ENCODE assay signal across 23 cellular contexts in genomic region chr13:106873810-106874209, GRCh38.
A peak's percentile ranks its signal among the peaks of the same experiment; 100 is the strongest.
DNase-seq lines count a peak whose midpoint lies in the region; ATAC-seq, FAIRE-seq and TF ChIP-seq lines count a peak whose summit lies in the region.
"Had no signal": no experiment of that assay in that cellular context is flagged by ENCODE, and none has a peak within 500 bp of the region (broad histone marks: within the 10 kb centered on the region; RNA-seq: fewer than 3 reads in every experiment).

No MANE protein-coding gene starts in this region.

- H3K4me2 ChIP-seq in HepG2 (ENCODE audit: low read depth, low read length): no peak overlapping the region
- H3K4me2 ChIP-seq: PC-9 had no signal

- TF ChIP-seq EP300 in HepG2 (IDR thresholded peaks at IDR 0.05; ENCODE audit: low read depth in 2 of 2, low read length in 2 of 2): no peak
- no peak for TF ChIP-seq EP300 in HepG2 (CRISPR knock-in tag; IDR thresholded peaks at IDR 0.05; ENCODE audit: borderline replicate concordance)

- WGBS in liver: 47% methylated on average over 1 of the region's 1 CpG
- WGBS in HepG2 (ENCODE audit: low lambda C conversion rate): 0% methylated on average over 1 of the region's 1 CpG
- 18 to 60% (median 23%) methylated on average over 1 of the region's 1 CpG for WGBS in psoas muscle, 3 donors

- no peak overlapping the region for H3K4me3 Mint-ChIP-seq in MCF 10A (ENCODE audit: unreplicated experiment)
- H3K4me3 Mint-ChIP-seq: B cell; CD14-positive monocyte; CD8-positive, alpha-beta memory T cell had no signal

- no peaks in the 10 kb centered on the region for H3K27me3 ChIP-seq in breast epithelium
- H3K27me3 ChIP-seq in liver (ENCODE audit: control insufficient read depth in 4 of 4, insufficient read depth in 4 of 4, low read length in 3 of 4): peaks cover 0 to 3% (median 0%) of the 10 kb centered on the region in 4 donors
- no peaks in the 10 kb centered on the region for H3K27me3 ChIP-seq in HepG2 (ENCODE audit: control insufficient read depth in 1 of 2, insufficient read depth in 2 of 2, low read length in 2 of 2)
- H3K27me3 ChIP-seq in psoas muscle (ENCODE audit: insufficient read depth in 3 of 3, low read length in 2 of 3): no peaks in the 10 kb centered on the region

- no peak overlapping the region for H3K9ac ChIP-seq in liver (ENCODE audit: low read depth in 1 of 2, low read length in 2 of 2)
- no peak overlapping the region for H3K9ac ChIP-seq in HepG2 (ENCODE audit: insufficient read depth, low read depth, low read length)

- CTCF ChIA-PET in MCF 10A (lab: Yijun Ruan, JAX): no interaction called here
- CTCF ChIA-PET in HepG2 (lab: Yijun Ruan, JAX; ENCODE audit: low intra/inter-chr PET ratio, low total read pairs): no interaction called here

- H3K4me3 ChIP-seq in breast epithelium (no peak overlapping the region), liver (ENCODE audit: low read depth in 1 of 3, low read length in 3 of 3) (no peak overlapping the region), HepG2 (replicated peaks in 1 of 3; ENCODE audit: insufficient read depth in 1 of 3, low read depth in 2 of 3, low read length in 3 of 3) (no peak overlapping the region), psoas muscle (no peak overlapping the region)
- H3K4me3 ChIP-seq: PC-9 had no signal

- H3K36me3 Mint-ChIP-seq in MCF 10A (ENCODE audit: insufficient read depth, unreplicated experiment): no peaks in the 10 kb centered on the region
- H3K36me3 Mint-ChIP-seq: CD14-positive monocyte; CD8-positive, alpha-beta memory T cell had no signal

- DNase-seq in breast epithelium (ENCODE audit: low spot score in 2 of 2) (no peak), MCF 10A (ENCODE audit: unreplicated experiment) (no peak), HepG2 (ENCODE audit: low spot score) (no peak), psoas muscle (no peak), D341Med (ENCODE audit: low spot score) (no peak), NCI-H1105 treated with DMSO at 0.1 percent for 48 hours (lab: John Stamatoyannopoulos, UW) (no peak), Kasumi-1 (lab: John Stamatoyannopoulos, UW) (no peak)
- DNase-seq: CD8-positive, alpha-beta memory T cell; DMS79 treated with DMSO at 0.1 percent for 48 hours; Karpas-422; NCI-H1417; NCI-H1694; NCI-H2029 treated with DMSO at 0.1 percent for 48 hours; NCI-H2227 treated with DMSO at 0.1 percent for 48 hours; NCI-H526 treated with DMSO at 0.1 percent for 48 hours; PC-9; SHP77 had no signal

- no peaks in the 10 kb centered on the region for H4K20me1 ChIP-seq in HepG2 (ENCODE audit: insufficient read depth, low read length)

- TF ChIP-seq POLR2A in breast epithelium (IDR thresholded peaks at IDR 0.05): no peak
- no peak for TF ChIP-seq POLR2A in HepG2 (IDR thresholded peaks at IDR 0.05; ENCODE audit: insufficient read depth in 1 of 2, low read depth in 2 of 2, low read length in 2 of 2)

- no peaks in the 10 kb centered on the region for H3K9me3 ChIP-seq in breast epithelium
- no peaks in the 10 kb centered on the region for H3K9me3 ChIP-seq in liver (ENCODE audit: control insufficient read depth in 4 of 4, low read length in 3 of 4)
- no peaks in the 10 kb centered on the region for H3K9me3 ChIP-seq in HepG2 (ENCODE audit: low read length)
- H3K9me3 ChIP-seq in psoas muscle: no peaks in the 10 kb centered on the region

- no peaks in the 10 kb centered on the region for H3K79me2 ChIP-seq in HepG2 (ENCODE audit: insufficient read depth, low read length)

- BruUV-seq in MCF 10A (replicated peaks; lab: Mats Ljungman, UMichigan): no TSS peak
- no TSS peak for BruUV-seq in HepG2 (replicated peaks; lab: Mats Ljungman, UMichigan)

- H3K4me1 ChIP-seq in breast epithelium (peaks cover 0 to 2% of the 10 kb centered on the region in 2 donors), liver (ENCODE audit: control insufficient read depth in 4 of 4, insufficient read depth in 4 of 4, low read length in 3 of 4) (no peaks in the 10 kb centered on the region), HepG2 (ENCODE audit: insufficient read depth, low read length) (no peaks in the 10 kb centered on the region), psoas muscle (no peaks in the 10 kb centered on the region)

- H3K9me3 Mint-ChIP-seq in MCF 10A (ENCODE audit: unreplicated experiment): no peaks in the 10 kb centered on the region

- no peak for FAIRE-seq in HepG2 (lab: Jason Lieb, UNC)
- FAIRE-seq: GM12891, H54 had no signal

- intact Hi-C loops in breast epithelium (cut with DNase I; ENCODE audit: low total_unique reads): no loop called here
- intact Hi-C loops in MCF 10A (cut with micrococcal nuclease): no loop called here
- intact Hi-C loops in HepG2 (cut with micrococcal nuclease; ENCODE audit: unreplicated experiment): no loop called here
- intact Hi-C loops in psoas muscle (cut with DNase I): no loop called here

- H3K27ac ChIP-seq in breast epithelium: peak overlapping the region; percentile 21 to 35
- H3K27ac ChIP-seq in liver (ENCODE audit: low read depth in 1 of 2, low read length in 2 of 2): peak overlapping the region; percentile 12 to 35
- H3K27ac ChIP-seq in HepG2 (ENCODE audit: extremely low read length, insufficient read depth, low read length): no peak overlapping the region
- peak overlapping the region; percentile 3 for H3K27ac ChIP-seq in psoas muscle
- H3K27ac ChIP-seq: 22Rv1, PC-9 had no signal

- POLR2A ChIA-PET in MCF 10A (lab: Yijun Ruan, JAX): no interaction called here
- POLR2A ChIA-PET in HepG2 (lab: Yijun Ruan, JAX): no interaction called here

- in situ Hi-C loops in HepG2 (cut with HindIII; ENCODE audit: extremely low pct_ligation_motif_present, low pct_unique_long_range_greater_than_20kb): no loop called here

- H3K36me3 ChIP-seq in breast epithelium (no peaks in the 10 kb centered on the region), liver (ENCODE audit: control insufficient read depth in 4 of 4, insufficient read depth in 3 of 4, low read depth in 1 of 4, low read length in 3 of 4) (no peaks in the 10 kb centered on the region), HepG2 (replicated peaks in 1 of 2; ENCODE audit: control insufficient read depth in 1 of 2, insufficient read depth in 2 of 2, low read length in 2 of 2) (no peaks in the 10 kb centered on the region), psoas muscle (ENCODE audit: insufficient read depth in 1 of 2, low read depth in 1 of 2) (no peaks in the 10 kb centered on the region)

- no peak for ATAC-seq in HepG2
- ATAC-seq in psoas muscle: no peak

- no peak for TF ChIP-seq CTCF in breast epithelium (IDR thresholded peaks at IDR 0.05)
- no peak for TF ChIP-seq CTCF in MCF 10A (IDR thresholded peaks at IDR 0.05; ENCODE audit: unreplicated experiment)
- TF ChIP-seq CTCF in liver (IDR thresholded peaks at IDR 0.05; ENCODE audit: low read depth, low read length, missing input control): no peak
- no peak for TF ChIP-seq CTCF in HepG2 (CRISPR knock-in tag; IDR thresholded peaks at IDR 0.05)
- no peak for TF ChIP-seq CTCF in psoas muscle (IDR thresholded peaks at IDR 0.05)

- H3K27me3 Mint-ChIP-seq in MCF 10A (ENCODE audit: insufficient read depth, unreplicated experiment): no peaks in the 10 kb centered on the region
- H3K27me3 Mint-ChIP-seq: B cell had no signal

- TF ChIP-seq RAD21 in liver (IDR thresholded peaks at IDR 0.05): no peak
- no peak for TF ChIP-seq RAD21 in HepG2 (CRISPR knock-in tag; IDR thresholded peaks at IDR 0.05)

- H3K27ac Mint-ChIP-seq in MCF 10A (ENCODE audit: low read depth, unreplicated experiment): no peak overlapping the region
- H3K27ac Mint-ChIP-seq: B cell; CD14-positive monocyte; CD8-positive, alpha-beta memory T cell had no signal

- H3K4me1 Mint-ChIP-seq in MCF 10A (ENCODE audit: insufficient read depth, unreplicated experiment): no peaks in the 10 kb centered on the region
- H3K4me1 Mint-ChIP-seq: B cell; CD8-positive, alpha-beta memory T cell had no signal

- no peak overlapping the region for H2AFZ ChIP-seq in HepG2 (ENCODE audit: low read length)
- H2AFZ ChIP-seq: PC-9 had no signal

TF ChIP-seq in liver, 16 proteins besides CTCF, POLR2A, EP300 and RAD21:
- no peak for TF ChIP-seq FOXA1 (IDR thresholded peaks at IDR 0.05)

TF ChIP-seq in HepG2, 621 proteins besides CTCF, POLR2A, EP300 and RAD21 (continues in another document):
- TF ChIP-seq HDAC6 (IDR thresholded peaks at IDR 0.05; ENCODE audit: low read depth, low read length) (no peak), MXD4 (CRISPR knock-in tag; IDR thresholded peaks at IDR 0.05) (no peak), GRHL1 (CRISPR knock-in tag; conservative IDR thresholded peaks at IDR 0.05) (no peak), PBX2 (CRISPR knock-in tag; IDR thresholded peaks at IDR 0.05) (no peak)
